1 cellular context compared by ENCODE assay signal in the genomic region with DNA sequence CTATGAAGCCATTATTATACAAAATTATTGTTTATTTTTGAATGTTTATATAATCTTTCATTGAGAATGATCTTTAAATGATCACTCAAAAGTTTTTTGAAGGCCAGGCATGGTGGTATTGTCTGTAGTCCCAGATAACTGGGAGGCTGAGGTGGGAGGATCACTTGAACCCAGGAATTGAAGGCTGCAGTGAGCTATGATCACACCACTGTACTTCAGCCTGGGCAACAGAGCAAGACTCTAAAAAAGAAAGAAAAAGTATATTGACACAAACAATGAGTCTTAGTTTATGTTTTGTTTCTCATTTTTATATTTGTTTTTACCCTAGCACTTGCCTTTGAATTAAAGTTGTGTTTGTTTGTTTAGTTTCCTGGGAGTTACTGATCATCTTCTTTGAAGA.
TF ChIP-seq lines count a peak whose summit lies in the region.

No MANE protein-coding gene starts in this region.

TF ChIP-seq in K562, 482 proteins besides CTCF, POLR2A, EP300 and RAD21 (continued from another document):
- TF ChIP-seq, protein P1, sequence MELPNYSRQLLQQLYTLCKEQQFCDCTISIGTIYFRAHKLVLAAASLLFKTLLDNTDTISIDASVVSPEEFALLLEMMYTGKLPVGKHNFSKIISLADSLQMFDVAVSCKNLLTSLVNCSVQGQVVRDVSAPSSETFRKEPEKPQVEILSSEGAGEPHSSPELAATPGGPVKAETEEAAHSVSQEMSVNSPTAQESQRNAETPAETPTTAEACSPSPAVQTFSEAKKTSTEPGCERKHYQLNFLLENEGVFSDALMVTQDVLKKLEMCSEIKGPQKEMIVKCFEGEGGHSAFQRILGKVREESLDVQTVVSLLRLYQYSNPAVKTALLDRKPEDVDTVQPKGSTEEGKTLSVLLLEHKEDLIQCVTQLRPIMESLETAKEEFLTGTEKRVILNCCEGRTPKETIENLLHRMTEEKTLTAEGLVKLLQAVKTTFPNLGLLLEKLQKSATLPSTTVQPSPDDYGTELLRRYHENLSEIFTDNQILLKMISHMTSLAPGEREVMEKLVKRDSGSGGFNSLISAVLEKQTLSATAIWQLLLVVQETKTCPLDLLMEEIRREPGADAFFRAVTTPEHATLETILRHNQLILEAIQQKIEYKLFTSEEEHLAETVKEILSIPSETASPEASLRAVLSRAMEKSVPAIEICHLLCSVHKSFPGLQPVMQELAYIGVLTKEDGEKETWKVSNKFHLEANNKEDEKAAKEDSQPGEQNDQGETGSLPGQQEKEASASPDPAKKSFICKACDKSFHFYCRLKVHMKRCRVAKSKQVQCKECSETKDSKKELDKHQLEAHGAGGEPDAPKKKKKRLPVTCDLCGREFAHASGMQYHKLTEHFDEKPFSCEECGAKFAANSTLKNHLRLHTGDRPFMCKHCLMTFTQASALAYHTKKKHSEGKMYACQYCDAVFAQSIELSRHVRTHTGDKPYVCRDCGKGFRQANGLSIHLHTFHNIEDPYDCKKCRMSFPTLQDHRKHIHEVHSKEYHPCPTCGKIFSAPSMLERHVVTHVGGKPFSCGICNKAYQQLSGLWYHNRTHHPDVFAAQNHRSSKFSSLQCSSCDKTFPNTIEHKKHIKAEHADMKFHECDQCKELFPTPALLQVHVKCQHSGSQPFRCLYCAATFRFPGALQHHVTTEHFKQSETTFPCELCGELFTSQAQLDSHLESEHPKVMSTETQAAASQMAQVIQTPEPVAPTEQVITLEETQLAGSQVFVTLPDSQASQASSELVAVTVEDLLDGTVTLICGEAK (IDR thresholded peaks at IDR 0.05), result no peak
- TF ChIP-seq, protein P1 (CRISPR knock-in tag; IDR thresholded peaks at IDR 0.05), result no peak
- no peak for TF ChIP-seq TAF9B (IDR thresholded peaks at IDR 0.05; ENCODE audit: partially characterized antibody)
- TF ChIP-seq NR3C1 (CRISPR knock-in tag; IDR thresholded peaks at IDR 0.05), result no peak
- TF ChIP-seq ZFP30 (CRISPR knock-in tag; IDR thresholded peaks at IDR 0.05; ENCODE audit: borderline replicate concordance), result no peak
- TF ChIP-seq SMARCE1 (IDR thresholded peaks at IDR 0.05), result no peak
- TF ChIP-seq, protein P2, sequence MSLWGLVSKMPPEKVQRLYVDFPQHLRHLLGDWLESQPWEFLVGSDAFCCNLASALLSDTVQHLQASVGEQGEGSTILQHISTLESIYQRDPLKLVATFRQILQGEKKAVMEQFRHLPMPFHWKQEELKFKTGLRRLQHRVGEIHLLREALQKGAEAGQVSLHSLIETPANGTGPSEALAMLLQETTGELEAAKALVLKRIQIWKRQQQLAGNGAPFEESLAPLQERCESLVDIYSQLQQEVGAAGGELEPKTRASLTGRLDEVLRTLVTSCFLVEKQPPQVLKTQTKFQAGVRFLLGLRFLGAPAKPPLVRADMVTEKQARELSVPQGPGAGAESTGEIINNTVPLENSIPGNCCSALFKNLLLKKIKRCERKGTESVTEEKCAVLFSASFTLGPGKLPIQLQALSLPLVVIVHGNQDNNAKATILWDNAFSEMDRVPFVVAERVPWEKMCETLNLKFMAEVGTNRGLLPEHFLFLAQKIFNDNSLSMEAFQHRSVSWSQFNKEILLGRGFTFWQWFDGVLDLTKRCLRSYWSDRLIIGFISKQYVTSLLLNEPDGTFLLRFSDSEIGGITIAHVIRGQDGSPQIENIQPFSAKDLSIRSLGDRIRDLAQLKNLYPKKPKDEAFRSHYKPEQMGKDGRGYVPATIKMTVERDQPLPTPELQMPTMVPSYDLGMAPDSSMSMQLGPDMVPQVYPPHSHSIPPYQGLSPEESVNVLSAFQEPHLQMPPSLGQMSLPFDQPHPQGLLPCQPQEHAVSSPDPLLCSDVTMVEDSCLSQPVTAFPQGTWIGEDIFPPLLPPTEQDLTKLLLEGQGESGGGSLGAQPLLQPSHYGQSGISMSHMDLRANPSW (CRISPR knock-in tag; IDR thresholded peaks at IDR 0.05), result no peak
- 0 out of 2 replicates have a peak, but pooled peaks have one; percentile 41 for TF ChIP-seq CBX1 (IDR thresholded peaks at IDR 0.05; ENCODE audit: low read depth)
- TF ChIP-seq SMARCA4 (IDR thresholded peaks at IDR 0.05), result no peak
- peak; percentile 50 for TF ChIP-seq ZNF121 (CRISPR knock-in tag; conservative IDR thresholded peaks at IDR 0.05)
- TF ChIP-seq CEBPB (tag; IDR thresholded peaks at IDR 0.05), result no peak
- 0 out of 4 replicates have a peak, but pooled peaks of 1 of the 2 experiments have one; percentile 29 for TF ChIP-seq RCOR1 (IDR thresholded peaks at IDR 0.05; ENCODE audit: borderline replicate concordance in 1 of 2, low read depth in 2 of 2, low read length in 2 of 2)
- no peak for TF ChIP-seq DIDO1 (tag; IDR thresholded peaks at IDR 0.05; ENCODE audit: low read depth)
- peak; percentile 79 for TF ChIP-seq RBM25 (IDR thresholded peaks at IDR 0.05; ENCODE audit: low read depth, low read length, severe bottlenecking)
- peak in 1 of 2 experiments; percentile 42; a peak in 1 of 4 replicates for TF ChIP-seq KDM1A (IDR thresholded peaks at IDR 0.05)
- TF ChIP-seq TRIM24 (IDR thresholded peaks at IDR 0.05), result no peak
- no peak for TF ChIP-seq CBX8 (IDR thresholded peaks at IDR 0.05; ENCODE audit: borderline replicate concordance, extremely low read depth, low read depth, low read length, poor library complexity, severe bottlenecking)
- TF ChIP-seq RBBP5 (IDR thresholded peaks at IDR 0.05; ENCODE audit: borderline replicate concordance, insufficient read depth, low read length, poor library complexity, severe bottlenecking), result no peak
- TF ChIP-seq U2AF2 (optimal IDR thresholded peaks at IDR 0.05; ENCODE audit: low read depth, low read length), result no peak
- TF ChIP-seq ZFP1 (CRISPR knock-in tag; IDR thresholded peaks at IDR 0.05), result no peak
- TF ChIP-seq, protein P3, sequence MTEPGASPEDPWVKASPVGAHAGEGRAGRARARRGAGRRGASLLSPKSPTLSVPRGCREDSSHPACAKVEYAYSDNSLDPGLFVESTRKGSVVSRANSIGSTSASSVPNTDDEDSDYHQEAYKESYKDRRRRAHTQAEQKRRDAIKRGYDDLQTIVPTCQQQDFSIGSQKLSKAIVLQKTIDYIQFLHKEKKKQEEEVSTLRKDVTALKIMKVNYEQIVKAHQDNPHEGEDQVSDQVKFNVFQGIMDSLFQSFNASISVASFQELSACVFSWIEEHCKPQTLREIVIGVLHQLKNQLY (CRISPR knock-in tag; conservative IDR thresholded peaks at IDR 0.05), result no peak
- TF ChIP-seq MIER1 (IDR thresholded peaks at IDR 0.05; ENCODE audit: low read depth), result no peak
- no peak for TF ChIP-seq KDM2B (CRISPR knock-in tag; IDR thresholded peaks at IDR 0.05)
- TF ChIP-seq, protein P4, sequence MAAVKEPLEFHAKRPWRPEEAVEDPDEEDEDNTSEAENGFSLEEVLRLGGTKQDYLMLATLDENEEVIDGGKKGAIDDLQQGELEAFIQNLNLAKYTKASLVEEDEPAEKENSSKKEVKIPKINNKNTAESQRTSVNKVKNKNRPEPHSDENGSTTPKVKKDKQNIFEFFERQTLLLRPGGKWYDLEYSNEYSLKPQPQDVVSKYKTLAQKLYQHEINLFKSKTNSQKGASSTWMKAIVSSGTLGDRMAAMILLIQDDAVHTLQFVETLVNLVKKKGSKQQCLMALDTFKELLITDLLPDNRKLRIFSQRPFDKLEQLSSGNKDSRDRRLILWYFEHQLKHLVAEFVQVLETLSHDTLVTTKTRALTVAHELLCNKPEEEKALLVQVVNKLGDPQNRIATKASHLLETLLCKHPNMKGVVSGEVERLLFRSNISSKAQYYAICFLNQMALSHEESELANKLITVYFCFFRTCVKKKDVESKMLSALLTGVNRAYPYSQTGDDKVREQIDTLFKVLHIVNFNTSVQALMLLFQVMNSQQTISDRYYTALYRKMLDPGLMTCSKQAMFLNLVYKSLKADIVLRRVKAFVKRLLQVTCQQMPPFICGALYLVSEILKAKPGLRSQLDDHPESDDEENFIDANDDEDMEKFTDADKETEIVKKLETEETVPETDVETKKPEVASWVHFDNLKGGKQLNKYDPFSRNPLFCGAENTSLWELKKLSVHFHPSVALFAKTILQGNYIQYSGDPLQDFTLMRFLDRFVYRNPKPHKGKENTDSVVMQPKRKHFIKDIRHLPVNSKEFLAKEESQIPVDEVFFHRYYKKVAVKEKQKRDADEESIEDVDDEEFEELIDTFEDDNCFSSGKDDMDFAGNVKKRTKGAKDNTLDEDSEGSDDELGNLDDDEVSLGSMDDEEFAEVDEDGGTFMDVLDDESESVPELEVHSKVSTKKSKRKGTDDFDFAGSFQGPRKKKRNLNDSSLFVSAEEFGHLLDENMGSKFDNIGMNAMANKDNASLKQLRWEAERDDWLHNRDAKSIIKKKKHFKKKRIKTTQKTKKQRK (IDR thresholded peaks at IDR 0.05; ENCODE audit: borderline replicate concordance, low read depth, low read length), result no peak
